8 cellular contexts compared by ENCODE assay signal in the genomic region with DNA sequence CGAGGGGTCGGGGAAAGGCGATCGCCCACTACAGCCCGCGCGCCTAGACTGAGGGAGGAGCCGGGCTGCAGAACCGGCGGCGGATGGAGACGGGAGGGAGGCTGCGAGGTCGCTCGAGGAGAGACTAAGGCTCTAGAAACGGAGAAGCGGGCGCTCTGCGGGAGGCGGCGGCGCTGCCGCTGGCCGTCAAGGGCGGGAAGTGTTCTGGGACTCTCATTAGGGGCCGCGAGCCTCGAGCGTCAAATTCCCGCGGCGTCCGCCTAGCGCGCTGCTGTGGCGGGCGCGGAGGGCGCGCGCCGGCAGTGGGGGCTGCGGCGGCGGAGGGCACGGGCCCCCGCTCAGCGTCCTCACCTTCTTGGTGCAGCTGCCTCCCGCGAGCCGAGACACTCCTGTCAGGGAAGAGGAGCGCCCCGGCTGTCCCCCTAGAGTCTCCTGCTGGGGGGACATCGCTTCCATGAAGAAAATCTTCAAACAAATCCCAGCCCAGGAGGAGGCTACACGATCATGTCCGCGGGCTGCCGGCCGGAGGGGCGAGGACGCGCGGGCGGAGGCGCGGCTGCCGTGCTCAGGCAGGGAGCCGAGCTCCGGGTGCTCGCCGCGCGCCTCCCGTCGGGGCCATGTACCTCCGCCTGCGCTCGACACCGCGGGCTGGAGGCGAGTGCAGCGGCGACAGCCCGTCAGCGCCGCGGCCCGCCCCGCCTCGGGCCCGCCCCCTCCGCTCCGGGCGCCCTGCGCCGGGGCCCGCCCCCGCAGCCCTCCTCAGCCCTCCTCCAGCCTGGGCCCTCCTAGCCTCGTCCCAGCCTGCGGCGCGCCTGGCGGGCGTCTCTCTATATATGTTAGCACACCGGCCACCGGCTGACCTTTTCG. TPM values are rescaled to one million over a fixed set of nuclear protein-coding genes. Genes with fewer than 3 reads are reported as not detected.
DNase-seq lines count a peak whose midpoint lies in the region; ATAC-seq and TF ChIP-seq lines count a peak whose summit lies in the region.

A gene with protein sequence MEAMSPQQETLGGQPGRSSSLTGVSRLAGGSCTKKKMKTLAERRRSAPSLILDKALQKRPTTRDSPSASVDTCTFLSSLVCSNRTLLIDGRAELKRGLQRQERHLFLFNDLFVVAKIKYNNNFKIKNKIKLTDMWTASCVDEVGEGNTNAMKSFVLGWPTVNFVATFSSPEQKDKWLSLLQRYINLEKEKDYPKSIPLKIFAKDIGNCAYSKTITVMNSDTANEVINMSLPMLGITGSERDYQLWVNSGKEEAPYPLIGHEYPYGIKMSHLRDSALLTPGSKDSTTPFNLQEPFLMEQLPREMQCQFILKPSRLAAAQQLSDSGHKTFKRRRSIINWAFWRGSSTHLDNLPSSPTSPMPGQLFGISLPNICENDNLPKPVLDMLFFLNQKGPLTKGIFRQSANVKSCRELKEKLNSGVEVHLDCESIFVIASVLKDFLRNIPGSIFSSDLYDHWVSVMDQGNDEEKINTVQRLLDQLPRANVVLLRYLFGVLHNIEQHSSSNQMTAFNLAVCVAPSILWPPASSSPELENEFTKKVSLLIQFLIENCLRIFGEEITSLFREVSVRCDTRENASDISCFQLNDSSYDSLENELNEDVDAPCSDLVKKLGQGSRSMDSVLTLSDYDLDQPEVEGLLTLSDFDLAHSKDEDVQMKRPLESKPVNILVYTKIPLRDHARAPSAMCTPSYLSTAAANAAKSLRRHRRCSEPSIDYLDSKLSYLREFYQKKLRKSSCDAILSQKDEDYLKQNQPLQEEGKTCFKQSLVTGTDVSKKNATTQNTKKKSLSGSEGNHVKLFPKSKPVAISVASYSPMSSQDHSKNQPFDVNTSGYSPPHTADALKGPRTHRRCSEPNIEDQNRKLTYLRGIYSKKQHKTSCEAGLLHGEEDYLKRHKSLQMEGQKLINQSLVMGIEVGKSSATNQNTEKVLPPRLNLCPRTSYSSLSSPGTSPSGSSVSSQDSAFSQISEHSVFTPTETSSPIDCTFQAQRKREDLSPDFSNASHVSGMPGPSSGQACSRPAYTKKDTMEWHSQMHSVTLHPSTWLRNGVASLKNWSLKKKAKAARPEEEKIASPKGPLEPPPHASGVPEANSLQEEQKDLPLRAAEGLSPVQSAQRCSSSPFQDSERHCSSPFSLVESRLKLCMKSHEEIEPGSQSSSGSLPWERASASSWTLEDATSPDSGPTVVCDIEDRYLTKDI (minus strand): TSS at position 662 of the 867 bp plus-strand sequence. CDS start 206 bp downstream, at position 456.

- H3K9me3 ChIP-seq in esophagus squamous epithelium, result no peaks in the 10 kb centered on the region
- H3K9me3 ChIP-seq in mucosa of rectum (ENCODE audit: control insufficient read depth in 2 of 2, low read length in 2 of 2), result no peaks in the 10 kb centered on the region

- intact Hi-C loops in esophagus squamous epithelium (cut with DNase I), result no loop called here

- H3K4me1 Mint-ChIP-seq in activated CD8-positive, alpha-beta T cell treated with anti-CD3 and anti-CD28 coated beads, Interleukin-2, amount 10 ng/mL, durations not matched to agents 7 days and 5 days (ENCODE audit: low read depth), result peaks cover 16% of the 10 kb centered on the region

- 17% methylated on average over 10 of the region's 107 CpGs; no CpG with 5 or more reads in 1 of the 2 donors for WGBS in esophagus squamous epithelium, 2 donors

- H3K27ac ChIP-seq in 22Rv1 (peak within 1 kb of the TSS; percentile 61), esophagus squamous epithelium (peak within 1 kb of the TSS; percentile 72 to 91 (median 86)), mucosa of rectum (ENCODE audit: low read depth in 2 of 2, low read length in 2 of 2) (peak within 1 kb of the TSS; percentile 52 to 61)

- H3K27ac Mint-ChIP-seq in activated CD8-positive, alpha-beta T cell treated with anti-CD3 and anti-CD28 coated beads, Interleukin-2, amount 10 ng/mL, durations not matched to agents 7 days and 5 days, result no peak within 1 kb of the TSS

- H3K36me3 Mint-ChIP-seq in activated CD8-positive, alpha-beta T cell treated with anti-CD3 and anti-CD28 coated beads, Interleukin-2, amount 10 ng/mL, durations not matched to agents 7 days and 5 days (ENCODE audit: low read depth), result no peaks in the 10 kb centered on the region

- H3K4me3 ChIP-seq in esophagus squamous epithelium (peak within 1 kb of the TSS; percentile 64 to 81 (median 67)), mucosa of rectum (ENCODE audit: low read length in 2 of 2) (peak within 1 kb of the TSS; percentile 75 to 76)

- H3K36me3 ChIP-seq in esophagus squamous epithelium (no peaks in the 10 kb centered on the region), mucosa of rectum (ENCODE audit: control insufficient read depth in 2 of 2, insufficient read depth in 2 of 2, low read length in 2 of 2) (no peaks in the 10 kb centered on the region)

- H3K9me3 Mint-ChIP-seq in activated CD8-positive, alpha-beta T cell treated with anti-CD3 and anti-CD28 coated beads, Interleukin-2, amount 10 ng/mL, durations not matched to agents 7 days and 5 days (ENCODE audit: insufficient read depth), result no peaks in the 10 kb centered on the region

- peaks cover 63% of the 10 kb centered on the region for H3K27me3 Mint-ChIP-seq in activated CD8-positive, alpha-beta T cell treated with anti-CD3 and anti-CD28 coated beads, Interleukin-2, amount 10 ng/mL, durations not matched to agents 7 days and 5 days (ENCODE audit: low read depth)

- ATAC-seq in GM18517 (IDR thresholded peaks at IDR 0.05; ENCODE audit: unreplicated experiment) (peak; percentile 71), HG02973 (IDR thresholded peaks at IDR 0.05; ENCODE audit: unreplicated experiment) (peak; percentile 74)
- peak; percentile 96 for ATAC-seq in activated CD8-positive, alpha-beta T cell treated with anti-CD3 and anti-CD28 coated beads, Interleukin-2, amount 10 ng/mL, durations not matched to agents 7 days and 5 days

- peaks cover 0 to 47% (median 14%) of the 10 kb centered on the region in 3 donors for H3K4me1 ChIP-seq in esophagus squamous epithelium
- H3K4me1 ChIP-seq in mucosa of rectum (ENCODE audit: control insufficient read depth in 2 of 2, insufficient read depth in 2 of 2, low read length in 2 of 2), result peaks cover 12 to 18% of the 10 kb centered on the region in 2 donors

- CTCF ChIA-PET in activated CD8-positive, alpha-beta T cell treated with anti-CD3 and anti-CD28 coated beads, Interleukin-2, amount 10 ng/mL, durations not matched to agents 7 days and 5 days (lab: Charles Lee), result interaction anchor here (0.8 kb wide), 1 partner anchor 265 kb away, joined by 3 read pairs; no protein-coding TSS in a partner anchor

- POLR2A ChIA-PET in activated CD8-positive, alpha-beta T cell treated with anti-CD3 and anti-CD28 coated beads, Interleukin-2, amount 10 ng/mL, durations not matched to agents 7 days and 5 days (lab: Charles Lee), result no interaction called here

- peak; percentile 70 for DNase-seq in NCI-H2196 (lab: John Stamatoyannopoulos, UW; ENCODE audit: unreplicated experiment)
- DNase-seq in activated CD8-positive, alpha-beta T cell treated with anti-CD3 and anti-CD28 coated beads, Interleukin-2, amount 10 ng/mL, durations not matched to agents 7 days and 5 days, result peak; percentile 59
- no peak for DNase-seq in esophagus squamous epithelium (lab: John Stamatoyannopoulos, UW)

- peaks cover 0 to 27% (median 0%) of the 10 kb centered on the region in 4 donors for H3K27me3 ChIP-seq in esophagus squamous epithelium
- H3K27me3 ChIP-seq in mucosa of rectum (ENCODE audit: control insufficient read depth in 2 of 2, insufficient read depth in 2 of 2, low read length in 2 of 2), result peaks cover 18 to 27% of the 10 kb centered on the region in 2 donors

- peak in 1 of 4 donors; percentile 70 for TF ChIP-seq POLR2A in esophagus squamous epithelium (IDR thresholded peaks at IDR 0.05)

- peak within 1 kb of the TSS; percentile 63 for H3K4me3 Mint-ChIP-seq in activated CD8-positive, alpha-beta T cell treated with anti-CD3 and anti-CD28 coated beads, Interleukin-2, amount 10 ng/mL, durations not matched to agents 7 days and 5 days

- TF ChIP-seq CTCF in 22Rv1 (IDR thresholded peaks at IDR 0.05), result no peak
- TF ChIP-seq CTCF in esophagus squamous epithelium (IDR thresholded peaks at IDR 0.05), result no peak
- no peak for TF ChIP-seq CTCF in subcutaneous adipose tissue (IDR thresholded peaks at IDR 0.05; ENCODE audit: low read depth)

- H3K9ac ChIP-seq in mucosa of rectum (ENCODE audit: low read depth in 1 of 2, low read length in 2 of 2), result peak within 1 kb of the TSS; percentile 41 to 63

RNA-seq across cellular contexts. Expression of the gene that starts here (rescaled TPM):
- under 1 TPM in 1 of 2 experiments, not detected in 1; 0.08 TPM for total RNA-seq in activated CD8-positive, alpha-beta T cell treated with anti-CD3 and anti-CD28 coated beads, Interleukin-2, amount 10 ng/mL, durations not matched to agents 7 days and 5 days
- total RNA-seq in esophagus squamous epithelium, result 1 to 10 TPM; 1.4 to 4.8 (median 2.5) TPM
- total RNA-seq in subcutaneous adipose tissue, result 10 to 100 TPM; 31.1 to 52.2 (median 45.0) TPM

Comparison
In these comparisons a context has a peak if more than half of its experiments do, and no peak if none do; other contexts are left out.
1. RNA of the gene that starts here (total RNA-seq): 31.1 to 52.2 TPM in subcutaneous adipose tissue; 1.4 to 4.8 TPM in esophagus squamous epithelium and 0.08 TPM in activated CD8-positive, alpha-beta T cell treated with anti-CD3 and anti-CD28 coated beads, Interleukin-2, amount 10 ng/mL, durations not matched to agents 7 days and 5 days; every median in the first group is over 4 times any median in the second.
2. Peak in DNase-seq and ATAC-seq in activated CD8-positive, alpha-beta T cell treated with anti-CD3 and anti-CD28 coated beads, Interleukin-2, amount 10 ng/mL, durations not matched to agents 7 days and 5 days; RNA of the gene not detected or under 1 TPM.
3. Peak in every context shown above with its lines, with median percentiles within 50 percentile points of each other: H3K27ac ChIP-seq and ATAC-seq.